ENCODE assay signal across 32 cellular contexts in genomic region chr14:69860221-69860620, GRCh38. TPM values are rescaled to one million over a fixed set of nuclear protein-coding genes. Genes with fewer than 3 reads are reported as not detected.
"Had no signal": no experiment of that assay in that cellular context is flagged by ENCODE, and none has a peak within 500 bp of the region (broad histone marks: within the 10 kb centered on the region; RNA-seq: fewer than 3 reads in every experiment).

No MANE protein-coding gene starts in this region.

- H3K4me3 ChIP-seq: ascending aorta, breast epithelium, cardiac muscle cell, coronary artery, dorsolateral prefrontal cortex had no signal

- H3K9me3 ChIP-seq: ascending aorta had no signal

- DNase-seq: activated CD4-positive, alpha-beta memory T cell treated with anti-CD3 and anti-CD28 coated beads, Interleukin-2, amount 10 ng/mL, durations not matched to agents 7 days and 5 days; activated CD4-positive, alpha-beta T cell treated with anti-CD3 and anti-CD28 coated beads for 4 hours; activated CD4-positive, alpha-beta T cell treated with anti-CD3 and anti-CD28 coated beads, Interleukin-2, amount 10 ng/mL, durations not matched to agents 7 days and 5 days; activated CD4-positive, alpha-beta T cell treated with anti-CD3 and anti-CD28 coated beads, Interleukin-2, amount 50 U/mL, for 4 hours; activated CD4-positive, CD25-positive, alpha-beta regulatory T cell; activated CD4-positive, CD25-positive, alpha-beta regulatory T cell treated with anti-CD3 and anti-CD28 coated beads, Interleukin-2, amount 50 U/mL, for 72 hours; activated CD8-positive, alpha-beta memory T cell treated with anti-CD3 and anti-CD28 coated beads, Interleukin-2, amount 50 U/mL, for 4 hours; activated gamma-delta T cell; activated naive CD4-positive, alpha-beta T cell; activated naive CD4-positive, alpha-beta T cell treated with anti-CD3 and anti-CD28 coated beads, Interleukin-2, amount 10 ng/mL, durations not matched to agents 7 days and 5 days; activated naive CD8-positive, alpha-beta T cell treated with anti-CD3 and anti-CD28 coated beads, Interleukin-2, amount 10 ng/mL, durations not matched to agents 7 days and 5 days; activated T-cell treated with anti-CD3 and anti-CD28 coated beads, Interleukin-2, amount 50 U/mL, for 1 hour; activated T-cell treated with anti-CD3 and anti-CD28 coated beads, Interleukin-2, amount 50 U/mL, for 48 hours; dorsolateral prefrontal cortex; effector memory CD4-positive, alpha-beta T cell; endodermal cell; foreskin fibroblast; T-helper 1 cell; T-helper 17 cell; T1000 had no signal

- H3K36me3 Mint-ChIP-seq: activated naive CD4-positive, alpha-beta T cell treated with anti-CD3 and anti-CD28 coated beads, Interleukin-2, amount 10 ng/mL, durations not matched to agents 7 days and 5 days; activated naive CD4-positive, alpha-beta T cell treated with anti-CD3 and anti-CD28 coated beads, Interleukin-2, amount 50 U/mL, for 72 hours; activated naive CD8-positive, alpha-beta T cell treated with anti-CD3 and anti-CD28 coated beads, Interleukin-2, amount 10 ng/mL, durations not matched to agents 7 days and 5 days had no signal

- H3K27ac ChIP-seq: ascending aorta, breast epithelium, cardiac muscle cell, coronary artery, dorsolateral prefrontal cortex, WERI-Rb-1 had no signal

- ATAC-seq: activated naive CD4-positive, alpha-beta T cell treated with anti-CD3 and anti-CD28 coated beads, Interleukin-2, amount 50 U/mL, for 72 hours; esophagus mucosa; T-helper 17 cell had no signal

- H3K27ac Mint-ChIP-seq: activated CD4-positive, alpha-beta memory T cell treated with anti-CD3 and anti-CD28 coated beads, Interleukin-2, amount 10 ng/mL, durations not matched to agents 7 days and 5 days; activated CD4-positive, alpha-beta T cell treated with anti-CD3 and anti-CD28 coated beads, Interleukin-2, amount 10 ng/mL, durations not matched to agents 7 days and 5 days; activated naive CD4-positive, alpha-beta T cell treated with anti-CD3 and anti-CD28 coated beads, Interleukin-2, amount 10 ng/mL, durations not matched to agents 7 days and 5 days; activated naive CD4-positive, alpha-beta T cell treated with anti-CD3 and anti-CD28 coated beads, Interleukin-2, amount 50 U/mL, for 72 hours; activated naive CD8-positive, alpha-beta T cell treated with anti-CD3 and anti-CD28 coated beads, Interleukin-2, amount 10 ng/mL, durations not matched to agents 7 days and 5 days; dendritic cell treated with granulocyte-macrophage colony-stimulating factor and Interleukin-4, amounts not matched to agents 40 ng/mL and 50 ng/mL, for 4 days; endodermal cell; T-helper 2 cell treated with Interferon-gamma antibody and Interleukin-4, amounts not matched to agents 5 μg/mL and 100 μg/mL, for 36 hours had no signal

- FAIRE-seq: frontal cortex had no signal

- H3K9me3 Mint-ChIP-seq: activated CD4-positive, alpha-beta memory T cell treated with anti-CD3 and anti-CD28 coated beads, Interleukin-2, amount 10 ng/mL, durations not matched to agents 7 days and 5 days; activated naive CD4-positive, alpha-beta T cell treated with anti-CD3 and anti-CD28 coated beads, Interleukin-2, amount 10 ng/mL, durations not matched to agents 7 days and 5 days; activated naive CD8-positive, alpha-beta T cell treated with anti-CD3 and anti-CD28 coated beads, Interleukin-2, amount 10 ng/mL, durations not matched to agents 7 days and 5 days had no signal

- H3K4me3 Mint-ChIP-seq: activated CD4-positive, alpha-beta memory T cell treated with anti-CD3 and anti-CD28 coated beads, Interleukin-2, amount 10 ng/mL, durations not matched to agents 7 days and 5 days; activated CD4-positive, alpha-beta T cell treated with anti-CD3 and anti-CD28 coated beads, Interleukin-2, amount 10 ng/mL, durations not matched to agents 7 days and 5 days; activated naive CD4-positive, alpha-beta T cell treated with anti-CD3 and anti-CD28 coated beads, Interleukin-2, amount 10 ng/mL, durations not matched to agents 7 days and 5 days; activated naive CD8-positive, alpha-beta T cell treated with anti-CD3 and anti-CD28 coated beads, Interleukin-2, amount 10 ng/mL, durations not matched to agents 7 days and 5 days; brain; central memory CD8-positive, alpha-beta T cell; dendritic cell treated with granulocyte-macrophage colony-stimulating factor and Interleukin-4, amounts not matched to agents 40 ng/mL and 50 ng/mL, for 4 days; endodermal cell; T-helper 17 cell; T-helper 2 cell treated with Interferon-gamma antibody and Interleukin-4, amounts not matched to agents 5 μg/mL and 100 μg/mL, for 36 hours had no signal

- H3K4me1 ChIP-seq: ascending aorta, breast epithelium had no signal

- H3K36me3 ChIP-seq: ascending aorta, breast epithelium, cardiac muscle cell, WERI-Rb-1 had no signal

- H3K27me3 ChIP-seq: ascending aorta, breast epithelium, cardiac muscle cell had no signal

- H3K4me1 Mint-ChIP-seq: activated CD4-positive, alpha-beta memory T cell treated with anti-CD3 and anti-CD28 coated beads, Interleukin-2, amount 10 ng/mL, durations not matched to agents 7 days and 5 days; activated CD4-positive, alpha-beta T cell treated with anti-CD3 and anti-CD28 coated beads, Interleukin-2, amount 10 ng/mL, durations not matched to agents 7 days and 5 days; activated naive CD4-positive, alpha-beta T cell treated with anti-CD3 and anti-CD28 coated beads, Interleukin-2, amount 10 ng/mL, durations not matched to agents 7 days and 5 days; activated naive CD8-positive, alpha-beta T cell treated with anti-CD3 and anti-CD28 coated beads, Interleukin-2, amount 10 ng/mL, durations not matched to agents 7 days and 5 days; central memory CD8-positive, alpha-beta T cell had no signal

RNA-seq across cellular contexts. Expression of gene SMOC1, which starts 19.0 kb away (rescaled TPM):
- total RNA-seq: activated CD4-positive, alpha-beta memory T cell treated with anti-CD3 and anti-CD28 coated beads, Interleukin-2, amount 10 ng/mL, durations not matched to agents 7 days and 5 days; activated CD4-positive, alpha-beta T cell treated with anti-CD3 and anti-CD28 coated beads, Interleukin-2, amount 10 ng/mL, durations not matched to agents 7 days and 5 days; activated naive CD4-positive, alpha-beta T cell treated with anti-CD3 and anti-CD28 coated beads, Interleukin-2, amount 50 U/mL, for 72 hours; activated naive CD8-positive, alpha-beta T cell treated with anti-CD3 and anti-CD28 coated beads, Interleukin-2, amount 10 ng/mL, durations not matched to agents 7 days and 5 days; endodermal cell; T-helper 17 cell had no signal
